ENCODE assay signal across 26 cellular contexts in the genomic region with DNA sequence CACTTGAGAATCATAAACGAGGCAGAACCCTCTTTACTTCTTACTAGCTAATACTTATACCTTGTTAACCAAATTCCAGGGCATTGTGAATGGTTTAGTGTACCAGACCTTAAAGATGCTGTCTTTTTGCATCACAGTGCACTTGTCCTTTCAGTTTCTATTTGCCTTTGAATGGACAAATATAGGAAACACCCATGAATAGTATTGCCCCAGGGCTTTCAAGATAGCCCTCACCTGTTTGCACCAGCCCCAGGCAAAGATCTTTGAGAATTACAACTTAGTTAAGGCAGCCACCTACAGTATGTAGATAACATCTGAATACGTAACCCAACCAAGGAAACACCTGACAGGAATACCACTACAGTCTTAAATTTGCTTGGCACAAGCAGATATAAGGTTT.
"Had no signal": no experiment of that assay in that cellular context is flagged by ENCODE, and none has a peak within 500 bp of the region (broad histone marks: within the 10 kb centered on the region; RNA-seq: fewer than 3 reads in every experiment).

No MANE protein-coding gene starts in this region.

- H3K4me1 ChIP-seq: colonic mucosa, gastrocnemius medialis, left lung, lower lobe of right lung, parathyroid adenoma, psoas muscle, sigmoid colon, upper lobe of left lung had no signal

- ATAC-seq: activated CD8-positive, alpha-beta T cell treated with anti-CD3 and anti-CD28 coated beads for 36 hours; activated naive CD8-positive, alpha-beta T cell treated with anti-CD3 and anti-CD28 coated beads, Interleukin-2, amount 50 U/mL, for 24 hours; gastrocnemius medialis; left lung; lower lobe of right lung; naive thymus-derived CD8-positive, alpha-beta T cell; psoas muscle; stimulated activated memory B cell treated with anti-CD40 and anti-IgM and Interleukin-4, amounts not matched to agents 10 μg/mL and 1 μg/mL and 100 μg/mL, for 72 hours; stimulated activated naive CD8-positive, alpha-beta T cell treated with anti-CD3 and anti-CD28 coated beads, Interleukin-15, amount 100 ng/mL, for 72 hours had no signal

- DNase-seq: activated B cell treated with CpG ODN at 0.5 μM for 24 hours; activated CD4-positive, alpha-beta T cell treated with anti-CD3 and anti-CD28 coated beads, Interleukin-2, amount 50 U/mL, for 1 hour; activated CD8-positive, alpha-beta T cell treated with anti-CD3 and anti-CD28 coated beads for 36 hours; activated naive CD8-positive, alpha-beta T cell treated with anti-CD3 and anti-CD28 coated beads, Interleukin-2, amount 50 U/mL, for 24 hours; activated T-cell treated with anti-CD3 and anti-CD28 coated beads, Interleukin-2, amount 50 U/mL, for 48 hours; cerebellar nuclear complex; colonic mucosa; effector CD8-positive, alpha-beta T cell; gastrocnemius medialis; glutamatergic neuron; left lung; lower lobe of right lung; mesenchymal stem cell; naive thymus-derived CD8-positive, alpha-beta T cell; occipital lobe; psoas muscle; sigmoid colon; small intestine; stimulated activated CD4-positive, alpha-beta T cell treated with anti-CD3 and anti-CD28 coated beads, Interleukin-4, amount 100 ng/mL, for 4 hours; stimulated activated CD8-positive, alpha-beta memory T cell treated with anti-CD3 and anti-CD28 coated beads, Interleukin-4, amount 100 ng/mL, for 48 hours; stimulated activated naive CD8-positive, alpha-beta T cell treated with anti-CD3 and anti-CD28 coated beads, Interleukin-15, amount 100 ng/mL, for 72 hours; substantia nigra; upper lobe of left lung had no signal

- H3K4me3 ChIP-seq: colonic mucosa, gastrocnemius medialis, left lung, lower lobe of right lung, psoas muscle, sigmoid colon, upper lobe of left lung had no signal

- H3K27ac ChIP-seq: colonic mucosa, gastrocnemius medialis, left lung, lower lobe of right lung, parathyroid adenoma, psoas muscle, sigmoid colon, upper lobe of left lung had no signal

- H3K79me2 ChIP-seq: parathyroid adenoma had no signal

- FAIRE-seq: endometrium, small intestine had no signal

- H3K9ac ChIP-seq: parathyroid adenoma had no signal

- H2AFZ ChIP-seq: parathyroid adenoma had no signal

- H3K27me3 ChIP-seq: colonic mucosa, gastrocnemius medialis, sigmoid colon, upper lobe of left lung had no signal

- H3K36me3 ChIP-seq: colonic mucosa, gastrocnemius medialis, left lung, lower lobe of right lung, sigmoid colon, upper lobe of left lung had no signal

- H3K9me3 ChIP-seq: colonic mucosa, gastrocnemius medialis, left lung, lower lobe of right lung, psoas muscle, sigmoid colon, upper lobe of left lung had no signal
